In genomic region chr5:170278611-170279500, GRCh38 we compare ENCODE assay signal across 9 cellular contexts. TPM values are rescaled to one million over a fixed set of nuclear protein-coding genes. Genes with fewer than 3 reads are reported as not detected.
DNase-seq lines count a peak whose midpoint lies in the region; ATAC-seq, FAIRE-seq and TF ChIP-seq lines count a peak whose summit lies in the region.
"Had no signal": no experiment of that assay in that cellular context is flagged by ENCODE, and none has a peak within 500 bp of the region (broad histone marks: within the 10 kb centered on the region; RNA-seq: fewer than 3 reads in every experiment).

No MANE protein-coding gene starts in this region.

- H2AFZ ChIP-seq in hepatocyte: no peak overlapping the region

- no peak overlapping the region for H3K4me2 ChIP-seq in hepatocyte

- H3K4me1 ChIP-seq in RWPE2 (ENCODE audit: insufficient read depth, poor library complexity, severe bottlenecking): no peaks in the 10 kb centered on the region
- peaks cover 3 to 40% (median 16%) of the 10 kb centered on the region in 4 donors for H3K4me1 ChIP-seq in transverse colon
- H3K4me1 ChIP-seq in hepatocyte (ENCODE audit: insufficient read depth): peaks cover 4% of the 10 kb centered on the region

- peak overlapping the region; percentile 92 to 99 (median 96) for H3K27ac Mint-ChIP-seq in naive thymus-derived CD8-positive, alpha-beta T cell

- H3K27me3 Mint-ChIP-seq in naive thymus-derived CD8-positive, alpha-beta T cell: no peaks in the 10 kb centered on the region

- peaks cover 0 to 64% (median 39%) of the 10 kb centered on the region in 3 donors for H3K36me3 Mint-ChIP-seq in naive thymus-derived CD8-positive, alpha-beta T cell

- no peaks in the 10 kb centered on the region for H3K79me2 ChIP-seq in hepatocyte

- DNase-seq in RWPE2 (ENCODE audit: low spot score) (no peak), transverse colon (peak; percentile 70), urothelium cell line (ENCODE audit: low spot score) (no peak), hepatocyte (ENCODE audit: low spot score) (no peak)
- DNase-seq in activated effector memory CD4-positive, alpha-beta T cell treated with anti-CD3 and anti-CD28 coated beads, Interleukin-2, amount 50 U/mL, for 16 hours: peak; percentile 93
- peak; percentile 59 to 96 (median 92) for DNase-seq in naive thymus-derived CD8-positive, alpha-beta T cell

- ATAC-seq in GM18519 (IDR thresholded peaks at IDR 0.05; ENCODE audit: low FRiP score, unreplicated experiment): peak; percentile 85
- ATAC-seq in HG02938 (IDR thresholded peaks at IDR 0.05; ENCODE audit: unreplicated experiment): peak; percentile 87
- ATAC-seq in RWPE2 (ENCODE audit: low read depth): peak; percentile 33; the same call in 2 of the 3 replicates
- peak; percentile 73 to 80 for ATAC-seq in naive thymus-derived CD8-positive, alpha-beta T cell

- no peaks in the 10 kb centered on the region for H3K9me2 ChIP-seq in hepatocyte (replicated peaks; ENCODE audit: insufficient read depth)

- POLR2A ChIA-PET in naive thymus-derived CD8-positive, alpha-beta T cell (lab: Charles Lee): interaction anchor here (0.6 to 15.0 kb wide), 14 partner anchors 12 to 60 kb away, joined by 3 to 687 read pairs (median 5); partner anchors contain the start of gene LCP2

- H3K9me3 ChIP-seq in RWPE2 (ENCODE audit: severe bottlenecking) (no peaks in the 10 kb centered on the region), transverse colon (no peaks in the 10 kb centered on the region), hepatocyte (ENCODE audit: low read depth) (no peaks in the 10 kb centered on the region)

- FAIRE-seq in urothelium cell line (lab: Jason Lieb, UNC): no peak

- H3K36me3 ChIP-seq in RWPE2 (ENCODE audit: low read depth): no peaks in the 10 kb centered on the region
- no peaks in the 10 kb centered on the region for H3K36me3 ChIP-seq in transverse colon
- no peaks in the 10 kb centered on the region for H3K36me3 ChIP-seq in hepatocyte (replicated peaks; ENCODE audit: insufficient read depth, low read depth)

- H4K20me1 ChIP-seq in hepatocyte (ENCODE audit: insufficient read depth, poor library complexity, severe bottlenecking): no peaks in the 10 kb centered on the region

- H3K27me3 ChIP-seq in RWPE2 (ENCODE audit: insufficient read depth, poor library complexity, severe bottlenecking) (no peaks in the 10 kb centered on the region), transverse colon (no peaks in the 10 kb centered on the region), hepatocyte (no peaks in the 10 kb centered on the region)

- TF ChIP-seq EP300 in transverse colon (IDR thresholded peaks at IDR 0.05; ENCODE audit: low read depth): no peak

- H3K9me3 Mint-ChIP-seq in naive thymus-derived CD8-positive, alpha-beta T cell: no peaks in the 10 kb centered on the region

- H3K4me3 ChIP-seq in RWPE2 (ENCODE audit: severe bottlenecking): no peak overlapping the region
- no peak overlapping the region for H3K4me3 ChIP-seq in transverse colon
- no peak overlapping the region for H3K4me3 ChIP-seq in hepatocyte

- no peak for TF ChIP-seq CTCF in RWPE2 (IDR thresholded peaks at IDR 0.05; ENCODE audit: poor library complexity, severe bottlenecking)
- TF ChIP-seq CTCF in transverse colon (IDR thresholded peaks at IDR 0.05): no peak
- TF ChIP-seq CTCF in hepatocyte (IDR thresholded peaks at IDR 0.05; ENCODE audit: poor library complexity): no peak

- intact Hi-C loops in transverse colon (cut with DNase I; ENCODE audit: low total_unique reads): no loop called here

- H3K4me3 Mint-ChIP-seq in naive thymus-derived CD8-positive, alpha-beta T cell: peak overlapping the region; percentile 67 to 97 (median 84)

- H3K27ac ChIP-seq in RWPE2 (ENCODE audit: poor library complexity, severe bottlenecking) (no peak overlapping the region), transverse colon (peak overlapping the region; percentile 45 to 70 (median 54)), hepatocyte (no peak overlapping the region)

- WGBS in transverse colon (ENCODE audit: low coverage in 1 of 2), 2 donors: 62% methylated on average over 8 of the region's 9 CpGs; no CpG with 5 or more reads in 1 of the 2 donors
- 66% methylated on average over 9 of the region's 9 CpGs for WGBS in hepatocyte (ENCODE audit: low lambda C conversion rate, missing lambda C conversion rate)

- in situ Hi-C loops in transverse colon (cut with MboI; ENCODE audit: low pct_ligation_motif_present in 1 of 4, low pct_unique_long_range_greater_than_20kb in 1 of 4, low sequenced_read_pairs in 3 of 4): no loop called here

- TF ChIP-seq POLR2A in transverse colon (IDR thresholded peaks at IDR 0.05): no peak

- peaks cover 70 to 100% (median 95%) of the 10 kb centered on the region in 4 donors for H3K4me1 Mint-ChIP-seq in naive thymus-derived CD8-positive, alpha-beta T cell

RNA-seq across cellular contexts. Expression of gene LCP2, which starts 18.7 kb away (rescaled TPM):
- total RNA-seq in naive thymus-derived CD8-positive, alpha-beta T cell: 100 to 1,000 TPM; 299 to 311 TPM
- polyA plus RNA-seq in naive thymus-derived CD8-positive, alpha-beta T cell: 100 to 1,000 TPM; 119 to 227 (median 198) TPM
- total RNA-seq in transverse colon (10 to 100 TPM in 3 of 4 donors, 1 to 10 TPM in 1; 2.6 to 33.0 (median 23.3) TPM), hepatocyte (0.60 and 0.80 TPM in 2 replicates)
- polyA plus RNA-seq in hepatocyte: 0.35 TPM in 1 of 2 replicates, not detected in the other

RNA-seq across cellular contexts. Expression of gene C5orf58, which starts 46.1 kb away (rescaled TPM):
- not detected for total RNA-seq in naive thymus-derived CD8-positive, alpha-beta T cell
- polyA plus RNA-seq in naive thymus-derived CD8-positive, alpha-beta T cell: 1 to 10 TPM in 2 of 3 donors, under 1 TPM in 1; 0.76 to 1.8 (median 1.1) TPM
- total RNA-seq in transverse colon (under 1 TPM in 1 of 4 donors, not detected in 3; 0.79 TPM), hepatocyte (not detected in 2 replicates)
- polyA plus RNA-seq in hepatocyte: 0.58 TPM in 1 of 2 replicates, not detected in the other
- total RNA-seq: glomerular endothelial cell had no signal

Comparison
In these comparisons a context has a peak if more than half of its experiments do, and no peak if none do; other contexts are left out.
1. ATAC-seq: peak in every context shown above with its lines; median percentile 87 in HG02938; 85 in GM18519; 76 in naive thymus-derived CD8-positive, alpha-beta T cell; 33 in RWPE2.
2. DNase-seq: peak in activated effector memory CD4-positive, alpha-beta T cell treated with anti-CD3 and anti-CD28 coated beads, Interleukin-2, amount 50 U/mL, for 16 hours (single experiment), naive thymus-derived CD8-positive, alpha-beta T cell (10 of 10) and transverse colon (single experiment); none in RWPE2 (single experiment), urothelium cell line (single experiment) and hepatocyte (single experiment).
3. H3K27ac ChIP-seq: peak in transverse colon (4 of 4); none in RWPE2 (single experiment) and hepatocyte (single experiment).
4. RNA of gene LCP2, which starts 18.7 kb away (total RNA-seq): 299 to 311 TPM in naive thymus-derived CD8-positive, alpha-beta T cell; 2.6 to 33.0 TPM in transverse colon and 0.60 to 0.80 TPM in hepatocyte; every median in the first group is over 4 times any median in the second.